8 cellular contexts compared by ENCODE assay signal in genomic region chr15:58931985-58932384, GRCh38. TPM values are rescaled to one million over a fixed set of nuclear protein-coding genes. Genes with fewer than 3 reads are reported as not detected.
DNase-seq lines count a peak whose midpoint lies in the region; ATAC-seq and TF ChIP-seq lines count a peak whose summit lies in the region.

No MANE protein-coding gene starts in this region.

- peaks cover 8% of the 10 kb centered on the region for H3K36me3 ChIP-seq in H7 (replicated peaks; ENCODE audit: control insufficient read depth, insufficient read depth, low read length)
- no peaks in the 10 kb centered on the region for H3K36me3 ChIP-seq in fibroblast of lung (ENCODE audit: control insufficient read depth, insufficient read depth, low read length)
- peaks cover 24% of the 10 kb centered on the region for H3K36me3 ChIP-seq in osteoblast (ENCODE audit: insufficient read depth, low read length)

- CTCF ChIA-PET in T-cell (lab: Charles Lee) = interaction anchor here in 1 of 2 donors (1.6 kb wide), 1 partner anchor 17 kb away, joined by 5 read pairs; no protein-coding TSS in a partner anchor

- no peak for TF ChIP-seq CTCF in fibroblast of lung (conservative IDR thresholded peaks at IDR 0.05 in 1 of 2, IDR thresholded peaks at IDR 0.05 in 1 of 2; ENCODE audit: low read depth in 1 of 2, low read length in 2 of 2)
- TF ChIP-seq CTCF in osteoblast (IDR thresholded peaks at IDR 0.05; ENCODE audit: extremely low read depth, low read depth, low read length) = no peak

- H3K27me3 ChIP-seq in H7 (ENCODE audit: control insufficient read depth, insufficient read depth, low read length) (no peaks in the 10 kb centered on the region), fibroblast of lung (ENCODE audit: control insufficient read depth, insufficient read depth, low read length) (no peaks in the 10 kb centered on the region), osteoblast (ENCODE audit: insufficient read depth, low read length) (no peaks in the 10 kb centered on the region)

- peaks cover 54% of the 10 kb centered on the region for H3K79me2 ChIP-seq in fibroblast of lung (ENCODE audit: control insufficient read depth, insufficient read depth, low read length)
- peaks cover 60% of the 10 kb centered on the region for H3K79me2 ChIP-seq in osteoblast (ENCODE audit: insufficient read depth, low read length)

- H2AFZ ChIP-seq in fibroblast of lung (ENCODE audit: low read length) (no peak overlapping the region), osteoblast (ENCODE audit: low read length) (no peak overlapping the region)

- H3K36me3 Mint-ChIP-seq in T-cell = no peaks in the 10 kb centered on the region

- POLR2A ChIA-PET in T-cell (lab: Charles Lee) = interaction anchor here in 1 of 2 donors (0.6 to 1.4 kb wide), 4 partner anchors 15 to 182 kb away, joined by 3 to 7 read pairs (median 4); no protein-coding TSS in a partner anchor

- H3K9me3 ChIP-seq in fibroblast of lung (ENCODE audit: control insufficient read depth, insufficient read depth, low read depth, low read length) (no peaks in the 10 kb centered on the region), osteoblast (ENCODE audit: low read depth, low read length) (no peaks in the 10 kb centered on the region)

- no peak for TF ChIP-seq POLR2A in GM18505 (IDR thresholded peaks at IDR 0.05; ENCODE audit: borderline replicate concordance, extremely low read depth, insufficient read depth, insufficient read length)

- DNase-seq in AG08396 (ENCODE audit: low spot score) (peak; percentile 56), H7 (peak; percentile 10), T-cell (no peak), fibroblast of lung (ENCODE audit: low read depth in 2 of 2) (peak; percentile 61 to 81), osteoblast (ENCODE audit: insufficient read length, low spot score, missing footprints) (peak; percentile 67), HK-2 (ENCODE audit: unreplicated experiment) (no peak), amygdala (lab: John Stamatoyannopoulos, UW) (no peak)

- H3K4me1 Mint-ChIP-seq in T-cell = peaks cover 18 to 36% (median 32%) of the 10 kb centered on the region in 3 donors

- H3K9me3 Mint-ChIP-seq in T-cell = no peaks in the 10 kb centered on the region

- H3K4me3 ChIP-seq in H7 (ENCODE audit: insufficient read depth, low read depth, low read length) = peak overlapping the region; percentile 96
- peak overlapping the region; percentile 94 to 98 (median 96) for H3K4me3 ChIP-seq in fibroblast of lung (replicated peaks in 1 of 4; ENCODE audit: control extremely low read depth in 1 of 4, insufficient read depth in 1 of 4, low read depth in 3 of 4, low read length in 4 of 4)
- H3K4me3 ChIP-seq in osteoblast (ENCODE audit: insufficient read depth, low read length) = peak overlapping the region; percentile 99

- H3K4me2 ChIP-seq in fibroblast of lung (ENCODE audit: extremely low read depth, insufficient read depth, low read length) (peak overlapping the region; percentile 92), osteoblast (ENCODE audit: insufficient read depth, low read length) (peak overlapping the region; percentile 74)

- no peaks in the 10 kb centered on the region for H4K20me1 ChIP-seq in fibroblast of lung (ENCODE audit: control insufficient read depth, extremely low read depth, insufficient read depth, low read length)
- peaks cover 16% of the 10 kb centered on the region for H4K20me1 ChIP-seq in osteoblast (ENCODE audit: insufficient read depth, low read length)

- H3K27ac ChIP-seq in fibroblast of lung (ENCODE audit: insufficient read depth, low read length) (peak overlapping the region; percentile 97), osteoblast (ENCODE audit: low read depth, low read length) (peak overlapping the region; percentile 79)

- H3K4me1 ChIP-seq in fibroblast of lung (ENCODE audit: control insufficient read depth, extremely low read depth, insufficient read depth, low read length) = peaks cover 4% of the 10 kb centered on the region
- H3K4me1 ChIP-seq in osteoblast (ENCODE audit: insufficient read depth, low read length) = peaks cover 17% of the 10 kb centered on the region

- ATAC-seq in T-cell (replicated peaks in 1 of 4) (no peak), GM18505 (IDR thresholded peaks at IDR 0.05; ENCODE audit: unreplicated experiment) (no peak)

- peak overlapping the region; percentile 89 to 95 (median 91) for H3K4me3 Mint-ChIP-seq in T-cell

- H3K27me3 Mint-ChIP-seq in T-cell = no peaks in the 10 kb centered on the region

- H3K27ac Mint-ChIP-seq in T-cell = peak overlapping the region; percentile 88 to 96

- peak overlapping the region; percentile 99 for H3K9ac ChIP-seq in fibroblast of lung (ENCODE audit: insufficient read depth, low read length)

RNA-seq across cellular contexts. Expression of gene SLTM, which starts 1.5 kb away (rescaled TPM):
- total RNA-seq in H7 (2014; rRNA removed; shearing (Covaris generic)) = 56.4 and 69.7 TPM in 2 replicates
- total RNA-seq in T-cell (100 to 1,000 TPM; 129 to 172 (median 140) TPM), fibroblast of lung (57.0 and 67.2 TPM in 2 replicates), osteoblast (71.3 and 77.8 TPM in 2 replicates)
- polyA plus RNA-seq in fibroblast of lung = 19.3 and 27.2 TPM in 2 replicates
- polyA plus RNA-seq in fibroblast of lung (2012) = 42.8 and 44.9 TPM in 2 replicates
- polyA minus RNA-seq in fibroblast of lung (ENCODE audit: low replicate concordance) = 1.5 and 12.5 TPM in 2 replicates

RNA-seq across cellular contexts. Expression of gene RNF111, which starts 55.5 kb away (rescaled TPM):
- total RNA-seq in H7 (2014; rRNA removed; shearing (Covaris generic)) = 13.8 and 19.0 TPM in 2 replicates
- total RNA-seq in T-cell (10 to 100 TPM; 45.8 to 57.3 (median 54.3) TPM), fibroblast of lung (12.6 and 19.3 TPM in 2 replicates), osteoblast (21.4 and 27.4 TPM in 2 replicates)
- 19.2 and 20.9 TPM in 2 replicates for polyA plus RNA-seq in fibroblast of lung
- polyA plus RNA-seq in fibroblast of lung (2012) = 16.2 and 17.0 TPM in 2 replicates
- polyA minus RNA-seq in fibroblast of lung (ENCODE audit: low replicate concordance) = 26.2 and 41.4 TPM in 2 replicates

Comparison
In these comparisons a context has a peak if more than half of its experiments do, and no peak if none do; other contexts are left out.
1. DNase-seq: peak in AG08396 (single experiment), H7 (single experiment), fibroblast of lung (2 of 2) and osteoblast (single experiment); none in T-cell (0 of 34), HK-2 (single experiment) and amygdala (0 of 56).
2. Peak in every context shown above with its lines, with median percentiles within 50 percentile points of each other: H3K4me3 ChIP-seq.